Comparison of ENCODE assay signal across 8 cellular contexts in genomic region chr9:130172858-130173461, GRCh38. TPM values are rescaled to one million over a fixed set of nuclear protein-coding genes. Genes with fewer than 3 reads are reported as not detected.
DNase-seq lines count a peak whose midpoint lies in the region; ATAC-seq, FAIRE-seq and TF ChIP-seq lines count a peak whose summit lies in the region.

No MANE protein-coding gene starts in this region.

- TF ChIP-seq CTCF in astrocyte of the spinal cord (IDR thresholded peaks at IDR 0.05; ENCODE audit: low read depth, low read length) (peak; percentile 9), kidney (IDR thresholded peaks at IDR 0.05; ENCODE audit: borderline replicate concordance, extremely low read depth, insufficient read depth) (no peak)

- FAIRE-seq in kidney (lab: Jason Lieb, UNC) (no peak), H54 (lab: Jason Lieb, UNC) (no peak)

- H3K9ac ChIP-seq in kidney (ENCODE audit: low read length in 2 of 2): peak overlapping the region in 1 of 2 donors; percentile 65

- H3K4me1 ChIP-seq in kidney (ENCODE audit: control insufficient read depth in 1 of 2, insufficient read depth in 1 of 2, low read depth in 1 of 2, low read length in 2 of 2): peaks cover 4 to 10% of the 10 kb centered on the region in 2 donors

- intact Hi-C loops in kidney (cut with DNase I): no loop called here

- H3K9me3 ChIP-seq in kidney (ENCODE audit: control insufficient read depth in 1 of 2, low read length in 2 of 2): no peaks in the 10 kb centered on the region

- no peak for TF ChIP-seq POLR2A in H54 (IDR thresholded peaks at IDR 0.05; ENCODE audit: low read depth, low read length)

- no peak for ATAC-seq in GM21529 (IDR thresholded peaks at IDR 0.05; ENCODE audit: unreplicated experiment)

- in situ Hi-C loops in astrocyte of the spinal cord (cut with HindIII; ENCODE audit: low sequenced_read_pairs): no loop called here

- DNase-seq in DMS53 treated with DMSO at 0.1 percent for 48 hours (lab: John Stamatoyannopoulos, UW; ENCODE audit: unreplicated experiment): peak; percentile 6
- DNase-seq in T follicular helper cell (ENCODE audit: low read depth): peak; percentile 10
- no peak for DNase-seq in astrocyte of the spinal cord (ENCODE audit: low read depth, low spot score)
- DNase-seq in kidney: peak; percentile 78
- DNase-seq in stimulated activated CD4-positive, alpha-beta T cell treated with anti-CD3 and anti-CD28 coated beads, TNF-alpha, amount 100 ng/mL, for 24 hours (ENCODE audit: low read depth in 3 of 3): peak in 2 of 3 experiments; percentile 19 to 42
- DNase-seq in NCI-H1048 (lab: John Stamatoyannopoulos, UW): no peak
- no peak for DNase-seq in H54 (ENCODE audit: insufficient read length, low spot score)

- H3K4me3 ChIP-seq in astrocyte of the spinal cord (ENCODE audit: low read depth, low read length): peak overlapping the region; percentile 68
- peak overlapping the region; percentile 61 to 66 for H3K4me3 ChIP-seq in kidney (ENCODE audit: low read length in 2 of 2)

- peak overlapping the region; percentile 3 to 23 for H3K27ac ChIP-seq in kidney (ENCODE audit: low read depth in 2 of 2, low read length in 2 of 2)

- no peaks in the 10 kb centered on the region for H3K36me3 ChIP-seq in kidney (ENCODE audit: control insufficient read depth in 1 of 2, insufficient read depth in 2 of 2, low read length in 2 of 2)

RNA-seq across cellular contexts. Expression of gene NCS1, which starts 0.8 kb away (rescaled TPM):
- 37.4 TPM for total RNA-seq in kidney
- polyA plus RNA-seq in kidney (ENCODE audit: insufficient read depth, low read depth, low replicate concordance): 27.7 TPM

Comparison
In these comparisons a context has a peak if more than half of its experiments do, and no peak if none do; other contexts are left out.
1. DNase-seq: peak in DMS53 treated with DMSO at 0.1 percent for 48 hours (single experiment), T follicular helper cell (single experiment), kidney (single experiment) and stimulated activated CD4-positive, alpha-beta T cell treated with anti-CD3 and anti-CD28 coated beads, TNF-alpha, amount 100 ng/mL, for 24 hours (2 of 3); none in astrocyte of the spinal cord (single experiment), NCI-H1048 (single experiment) and H54 (single experiment).